ENCODE assay signal across 16 cellular contexts in the genomic region with DNA sequence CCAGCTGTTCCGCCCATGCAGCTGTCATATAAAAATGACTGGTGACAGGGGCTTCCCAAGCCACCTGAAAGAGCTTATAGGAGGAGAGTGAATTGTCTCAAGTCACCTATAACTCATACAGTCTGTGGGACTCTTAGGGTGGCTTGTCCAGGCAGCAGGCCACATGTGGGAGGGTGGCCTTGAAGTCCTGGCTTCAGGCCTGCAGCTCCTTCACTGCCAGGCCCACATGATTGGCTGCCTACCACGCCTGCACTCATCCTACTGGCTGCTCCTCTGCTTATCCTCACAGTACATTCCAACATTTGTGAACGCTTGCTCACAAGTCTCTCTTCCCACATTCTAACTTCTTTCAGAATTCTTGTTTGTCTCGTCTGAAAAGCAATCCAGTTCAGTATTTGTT. TPM values are rescaled to one million over a fixed set of nuclear protein-coding genes. Genes with fewer than 3 reads are reported as not detected.
DNase-seq lines count a peak whose midpoint lies in the region; ATAC-seq, FAIRE-seq and TF ChIP-seq lines count a peak whose summit lies in the region.
"Had no signal": no experiment of that assay in that cellular context is flagged by ENCODE, and none has a peak within 500 bp of the region (broad histone marks: within the 10 kb centered on the region; RNA-seq: fewer than 3 reads in every experiment).

No MANE protein-coding gene starts in this region.

- 55 to 66% (median 61%) methylated on average over 4 of the region's 4 CpGs for whole genome bisulfite sequencing in heart left ventricle, 4 donors
- 32 to 38% methylated on average over 4 of the region's 4 CpGs for WGBS in pancreas, 2 donors
- WGBS in stomach, 5 donors = 58 to 81% (median 79%) methylated on average over 4 of the region's 4 CpGs

- intact Hi-C loops in heart left ventricle (cut with DNase I) = no loop called here
- intact Hi-C loops in pancreas (cut with DNase I) = no loop called here
- intact Hi-C loops in stomach (cut with DNase I; ENCODE audit: low total_unique reads) = no loop called here

- TF ChIP-seq CTCF in AG09319 (IDR thresholded peaks at IDR 0.05; ENCODE audit: low read depth, low read length) = no peak
- no peak for TF ChIP-seq CTCF in heart left ventricle (IDR thresholded peaks at IDR 0.05)
- no peak for TF ChIP-seq CTCF in pancreas (IDR thresholded peaks at IDR 0.05)
- TF ChIP-seq CTCF in mesothelial cell of epicardium (IDR thresholded peaks at IDR 0.05; ENCODE audit: unreplicated experiment) = no peak
- no peak for TF ChIP-seq CTCF in stomach (IDR thresholded peaks at IDR 0.05)

- H3K9me3 ChIP-seq in heart left ventricle = no peaks in the 10 kb centered on the region
- H3K9me3 ChIP-seq in pancreas = no peaks in the 10 kb centered on the region
- no peaks in the 10 kb centered on the region for H3K9me3 ChIP-seq in stomach

- H3K4me1 ChIP-seq in heart left ventricle (peaks cover 0 to 8% (median 0%) of the 10 kb centered on the region in 12 donors), pancreas (peaks cover 0 to 6% (median 5%) of the 10 kb centered on the region in 3 donors), stomach (peaks cover 0 to 11% (median 8%) of the 10 kb centered on the region in 4 donors)

- no peak for TF ChIP-seq EP300 in stomach (IDR thresholded peaks at IDR 0.05)

- TF ChIP-seq POLR2A in heart left ventricle (IDR thresholded peaks at IDR 0.05) (no peak), stomach (IDR thresholded peaks at IDR 0.05) (no peak)

- no peak overlapping the region for H3K4me3 ChIP-seq in heart left ventricle
- no peak overlapping the region for H3K4me3 ChIP-seq in pancreas
- H3K4me3 ChIP-seq in stomach = no peak overlapping the region
- H3K4me3 ChIP-seq: neural progenitor cell had no signal

- FAIRE-seq in pancreas (lab: Jason Lieb, UNC) = no peak
- FAIRE-seq: kidney had no signal

- no peak overlapping the region for H3K27ac Mint-ChIP-seq in mesothelial cell of epicardium
- H3K27ac Mint-ChIP-seq: activated naive CD8-positive, alpha-beta T cell treated with anti-CD3 and anti-CD28 coated beads for 36 hours; neural progenitor cell had no signal

- ATAC-seq in heart left ventricle = peak; percentile 84 to 94 (median 93)
- ATAC-seq in pancreas = peak; percentile 93 to 97 (median 96)
- no peak for ATAC-seq in HG02884 (IDR thresholded peaks at IDR 0.05; ENCODE audit: unreplicated experiment)
- ATAC-seq: foreskin keratinocyte had no signal

- H3K27me3 Mint-ChIP-seq in mesothelial cell of epicardium (ENCODE audit: low read depth) = no peaks in the 10 kb centered on the region
- H3K27me3 Mint-ChIP-seq: activated naive CD8-positive, alpha-beta T cell treated with anti-CD3 and anti-CD28 coated beads for 36 hours had no signal

- H3K36me3 Mint-ChIP-seq in mesothelial cell of epicardium = no peaks in the 10 kb centered on the region
- H3K36me3 Mint-ChIP-seq: activated naive CD8-positive, alpha-beta T cell treated with anti-CD3 and anti-CD28 coated beads for 36 hours; neural progenitor cell had no signal

- H3K9me3 Mint-ChIP-seq in mesothelial cell of epicardium = no peaks in the 10 kb centered on the region
- H3K9me3 Mint-ChIP-seq: activated naive CD8-positive, alpha-beta T cell treated with anti-CD3 and anti-CD28 coated beads for 36 hours; neural progenitor cell had no signal

- peaks cover 36% of the 10 kb centered on the region for H3K4me1 Mint-ChIP-seq in mesothelial cell of epicardium
- H3K4me1 Mint-ChIP-seq: activated naive CD8-positive, alpha-beta T cell treated with anti-CD3 and anti-CD28 coated beads for 36 hours had no signal

- no peak overlapping the region for H3K4me3 Mint-ChIP-seq in mesothelial cell of epicardium
- H3K4me3 Mint-ChIP-seq: activated naive CD8-positive, alpha-beta T cell treated with anti-CD3 and anti-CD28 coated beads for 36 hours; neural progenitor cell had no signal

- H3K36me3 ChIP-seq in heart left ventricle = no peaks in the 10 kb centered on the region
- no peaks in the 10 kb centered on the region for H3K36me3 ChIP-seq in pancreas
- no peaks in the 10 kb centered on the region for H3K36me3 ChIP-seq in stomach
- H3K36me3 ChIP-seq: neural progenitor cell had no signal

- DNase-seq in AG09319 (ENCODE audit: extremely low read depth, low read depth) = peak; percentile 56
- peak; percentile 96 for DNase-seq in amniotic epithelial cell (ENCODE audit: low read depth)
- peak; percentile 35 to 70 (median 61) for DNase-seq in heart left ventricle
- peak; percentile 65 to 86 (median 79) for DNase-seq in pancreas
- DNase-seq in mesothelial cell of epicardium (ENCODE audit: low spot score in 2 of 2, unreplicated experiment in 2 of 2) = no peak
- DNase-seq in GDM1 (lab: John Stamatoyannopoulos, UW) = no peak
- no peak for DNase-seq in stomach
- DNase-seq: ACHN; activated naive CD8-positive, alpha-beta T cell treated with anti-CD3 and anti-CD28 coated beads for 36 hours; dermis blood vessel endothelial cell; DMS53; kidney; stimulated activated CD4-positive, alpha-beta T cell treated with anti-CD3 and anti-CD28 coated beads, Interleukin-12 subunit alpha, Interleukin-12 subunit beta, amount 100 ng/mL, for 4 hours had no signal

- H3K27ac ChIP-seq in heart left ventricle (peak overlapping the region in 1 of 12 donors; percentile 33), pancreas (peak overlapping the region in 1 of 4 donors; percentile 12), stomach (no peak overlapping the region)
- H3K27ac ChIP-seq: foreskin keratinocyte, neural progenitor cell had no signal

- H3K27me3 ChIP-seq in heart left ventricle (no peaks in the 10 kb centered on the region), pancreas (no peaks in the 10 kb centered on the region), stomach (no peaks in the 10 kb centered on the region)
- H3K27me3 ChIP-seq: foreskin keratinocyte, neural progenitor cell had no signal

RNA-seq across cellular contexts. Expression of a gene that starts 41.1 kb away (rescaled TPM):
- total RNA-seq in heart left ventricle (10 to 100 TPM; 17.8 to 46.8 (median 33.8) TPM), pancreas (10 to 100 TPM in 4 of 6 donors, 1 to 10 TPM in 2; 7.4 to 15.0 (median 10.3) TPM), mesothelial cell of epicardium (25.6 to 28.5 TPM (median 27.2 TPM) in 3 replicates), stomach (10 to 100 TPM in 4 of 5 donors, 1 to 10 TPM in 1; 7.2 to 73.4 (median 40.6) TPM)
- polyA plus RNA-seq in heart left ventricle (10 to 100 TPM; 12.8 to 36.7 TPM), pancreas (1 to 10 TPM; 6.0 to 8.7 TPM), stomach (10 to 100 TPM in 1 of 3 donors, 1 to 10 TPM in 2; 7.8 to 20.2 (median 9.5) TPM)

Comparison
In these comparisons a context has a peak if more than half of its experiments do, and no peak if none do; other contexts are left out.
1. DNase-seq: peak in AG09319 (single experiment), amniotic epithelial cell (single experiment), heart left ventricle (5 of 5) and pancreas (6 of 6); none in mesothelial cell of epicardium (0 of 2), GDM1 (single experiment) and stomach (single experiment).